ENCODE assay signal across 17 cellular contexts in genomic region chr5:33817301-33817700, GRCh38.
DNase-seq lines count a peak whose midpoint lies in the region; ATAC-seq and TF ChIP-seq lines count a peak whose summit lies in the region.
"Had no signal": no experiment of that assay in that cellular context is flagged by ENCODE, and none has a peak within 500 bp of the region (broad histone marks: within the 10 kb centered on the region; RNA-seq: fewer than 3 reads in every experiment).

No MANE protein-coding gene starts in this region.

- H3K79me2 ChIP-seq in osteoblast (ENCODE audit: insufficient read depth, low read length) = peaks cover 36% of the 10 kb centered on the region

- H3K9me3 ChIP-seq in osteoblast (ENCODE audit: low read depth, low read length) = no peaks in the 10 kb centered on the region
- H3K9me3 ChIP-seq in thyroid gland = no peaks in the 10 kb centered on the region

- no peak for TF ChIP-seq POLR2A in thyroid gland (IDR thresholded peaks at IDR 0.05)

- H3K4me3 Mint-ChIP-seq in endothelial cell (ENCODE audit: unreplicated experiment) = no peak overlapping the region
- H3K4me3 Mint-ChIP-seq: CD14-positive monocyte had no signal

- H4K20me1 ChIP-seq in osteoblast (ENCODE audit: insufficient read depth, low read length) = no peaks in the 10 kb centered on the region

- no peaks in the 10 kb centered on the region for H3K27me3 Mint-ChIP-seq in endothelial cell (ENCODE audit: unreplicated experiment)

- DNase-seq in EL (peak; percentile 74), LHCN-M2 (ENCODE audit: low read depth) (peak; percentile 61), endothelial cell (ENCODE audit: low spot score) (no peak), osteoblast (ENCODE audit: insufficient read length, low spot score, missing footprints) (no peak), thyroid gland (no peak), SIG-M5 (lab: John Stamatoyannopoulos, UW) (no peak)
- DNase-seq in activated T-cell treated with anti-CD3 and anti-CD28 coated beads, Interleukin-2, amount 50 U/mL, for 1 hour = no peak
- DNase-seq: COR-L47, DMS153, Karpas-422, NCI-H1417 treated with DMSO at 0.1 percent for 48 hours, NCI-H2029, NCI-H2171 treated with DMSO at 0.1 percent for 48 hours, NCI-H510A had no signal

- H3K4me2 ChIP-seq in osteoblast (ENCODE audit: insufficient read depth, low read length) = peak overlapping the region; percentile 5

- peak overlapping the region; percentile 83 for H3K27ac Mint-ChIP-seq in endothelial cell (ENCODE audit: unreplicated experiment)
- H3K27ac Mint-ChIP-seq: CD14-positive monocyte had no signal

- H3K27ac ChIP-seq in osteoblast (ENCODE audit: low read depth, low read length) (peak overlapping the region; percentile 57), thyroid gland (no peak overlapping the region)

- H3K36me3 ChIP-seq in osteoblast (ENCODE audit: insufficient read depth, low read length) (peaks cover 4% of the 10 kb centered on the region), thyroid gland (no peaks in the 10 kb centered on the region)

- TF ChIP-seq CTCF in endothelial cell (IDR thresholded peaks at IDR 0.05; ENCODE audit: unreplicated experiment) (no peak), osteoblast (IDR thresholded peaks at IDR 0.05; ENCODE audit: extremely low read depth, low read depth, low read length) (no peak), thyroid gland (IDR thresholded peaks at IDR 0.05) (no peak)

- no peaks in the 10 kb centered on the region for H3K36me3 Mint-ChIP-seq in endothelial cell (ENCODE audit: low read depth, unreplicated experiment)
- H3K36me3 Mint-ChIP-seq: CD14-positive monocyte had no signal

- H3K4me3 ChIP-seq in osteoblast (ENCODE audit: insufficient read depth, low read length) (no peak overlapping the region), thyroid gland (replicated peaks in 1 of 3) (no peak overlapping the region)
- H3K4me3 ChIP-seq: GM12878 had no signal

- H3K27me3 ChIP-seq in osteoblast (ENCODE audit: insufficient read depth, low read length) (no peaks in the 10 kb centered on the region), thyroid gland (no peaks in the 10 kb centered on the region)

- no peak for ATAC-seq in GM18873 (IDR thresholded peaks at IDR 0.05; ENCODE audit: low FRiP score, unreplicated experiment)
- ATAC-seq: GM12878 had no signal

- intact Hi-C loops in thyroid gland (cut with DNase I) = no loop called here

- no peak overlapping the region for H2AFZ ChIP-seq in osteoblast (ENCODE audit: low read length)

- H3K4me1 ChIP-seq in osteoblast (ENCODE audit: insufficient read depth, low read length) (peaks cover 15% of the 10 kb centered on the region), thyroid gland (no peaks in the 10 kb centered on the region)

- peaks cover 13% of the 10 kb centered on the region for H3K4me1 Mint-ChIP-seq in endothelial cell (ENCODE audit: unreplicated experiment)
- H3K4me1 Mint-ChIP-seq: CD14-positive monocyte had no signal

- H3K9me3 Mint-ChIP-seq in endothelial cell (ENCODE audit: unreplicated experiment) = no peaks in the 10 kb centered on the region

Comparison
In these comparisons a context has a peak if more than half of its experiments do, and no peak if none do; other contexts are left out.
1. DNase-seq: peak in EL (single experiment) and LHCN-M2 (single experiment); none in endothelial cell (single experiment), osteoblast (single experiment), thyroid gland (0 of 2), activated T-cell treated with anti-CD3 and anti-CD28 coated beads, Interleukin-2, amount 50 U/mL, for 1 hour (single experiment) and SIG-M5 (single experiment).